Comparison of ENCODE assay signal across 1 cellular context in the genomic region with DNA sequence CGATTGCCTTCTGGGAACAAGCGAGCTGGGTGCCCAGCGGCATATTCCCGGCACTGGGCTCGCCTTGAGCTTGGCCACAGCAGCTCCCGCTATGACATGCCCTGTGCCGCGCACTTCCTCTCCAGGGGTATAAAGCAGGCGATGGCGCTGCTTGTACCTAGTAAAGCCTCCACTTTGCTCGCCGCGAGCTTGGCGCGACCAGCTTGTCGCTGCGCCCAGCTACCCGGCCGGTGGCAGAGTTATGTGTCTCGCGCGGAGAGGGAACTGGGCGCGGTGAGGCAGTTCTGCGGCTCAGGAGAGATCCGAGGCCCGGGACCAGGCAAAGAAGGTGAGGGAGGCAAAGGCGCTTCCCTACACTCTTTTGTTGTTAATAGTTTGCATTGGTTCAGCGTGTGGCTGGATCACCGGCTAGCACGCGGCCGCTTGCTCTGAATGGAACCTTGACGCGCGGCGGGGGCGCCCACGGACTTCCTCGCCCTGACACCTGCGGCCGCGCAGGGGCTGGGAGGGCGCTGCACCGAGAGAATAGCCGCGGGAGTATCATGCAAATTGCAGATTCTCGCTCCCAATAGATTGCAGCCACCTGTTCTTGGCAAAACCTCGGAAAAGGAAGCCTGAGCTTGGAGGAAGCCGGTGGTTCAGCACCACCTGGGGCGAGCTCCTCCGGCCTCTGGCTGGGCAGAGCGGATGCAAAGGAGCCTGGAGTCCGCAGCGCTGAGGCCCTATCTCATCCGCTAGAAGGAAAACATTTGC.
A peak's percentile ranks its signal among the peaks of the same experiment; 100 is the strongest.
TF ChIP-seq lines count a peak whose summit lies in the region.

No MANE protein-coding gene starts in this region.

TF ChIP-seq in K562, 482 proteins besides CTCF, POLR2A, EP300 and RAD21:
- TF ChIP-seq RNF2 (IDR thresholded peaks at IDR 0.05) (no peak), EWSR1 (IDR thresholded peaks at IDR 0.05; ENCODE audit: borderline replicate concordance, low read depth, partially characterized antibody) (no peak), XRCC5 (IDR thresholded peaks at IDR 0.05; ENCODE audit: low read depth, low read length) (no peak), NR2C1 (IDR thresholded peaks at IDR 0.05) (0 out of 2 replicates have a peak, but pooled peaks have one; percentile 4), NR2C1 (tag; IDR thresholded peaks at IDR 0.05) (no peak), ZBTB43 (CRISPR knock-in tag; IDR thresholded peaks at IDR 0.05) (no peak)
